15 cellular contexts compared by ENCODE assay signal in the genomic region with DNA sequence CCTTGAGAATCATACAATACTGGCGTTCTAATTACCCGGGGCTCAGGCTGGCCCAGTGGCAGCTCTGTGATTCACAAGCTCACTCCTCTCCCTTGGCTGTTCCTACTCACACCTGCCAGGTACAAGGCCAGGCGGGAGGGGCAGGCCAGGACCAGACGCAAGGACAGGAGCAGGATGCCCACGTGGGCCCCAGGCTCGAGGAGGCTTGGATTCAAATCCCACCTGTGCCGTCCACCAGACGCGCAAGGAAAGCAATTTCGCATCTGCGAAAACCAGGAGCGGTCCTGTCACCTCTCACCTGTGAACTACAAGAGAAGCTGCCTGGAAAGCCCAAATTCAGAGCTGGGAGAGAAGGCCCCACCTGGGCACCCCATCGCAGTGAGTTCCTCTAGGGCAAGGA.
"Had no signal": no experiment of that assay in that cellular context is flagged by ENCODE, and none has a peak within 500 bp of the region (broad histone marks: within the 10 kb centered on the region; RNA-seq: fewer than 3 reads in every experiment).

No MANE protein-coding gene starts in this region.

- H3K27me3 ChIP-seq: adrenal gland, body of pancreas, neural progenitor cell, ovary, testis, vagina had no signal

- H3K27ac ChIP-seq: adrenal gland, body of pancreas, neural progenitor cell, ovary, testis, vagina had no signal

- H3K9me3 Mint-ChIP-seq: endodermal cell, neural progenitor cell had no signal

- H3K36me3 ChIP-seq: adrenal gland, neural progenitor cell, ovary, vagina had no signal

- H3K4me1 Mint-ChIP-seq: endodermal cell had no signal

- DNase-seq: adrenal gland; body of pancreas; central memory CD4-positive, alpha-beta T cell; endodermal cell; hippocampal formation; left ventricle myocardium superior; mesenchymal stem cell; ovary; SIG-M5; stimulated activated CD4-positive, alpha-beta T cell treated with anti-CD3 and anti-CD28 coated beads, Interleukin-12 subunit alpha, Interleukin-12 subunit beta, amount 100 ng/mL, for 4 hours; stimulated activated naive CD8-positive, alpha-beta T cell treated with anti-CD3 and anti-CD28 coated beads, Interleukin-15, Interleukin-2, amounts not matched to agents 100 U/mL and 50 U/mL, for 24 hours; T1000; testis had no signal

- ATAC-seq: body of pancreas; left ventricle myocardium superior; stimulated activated naive CD8-positive, alpha-beta T cell treated with anti-CD3 and anti-CD28 coated beads, Interleukin-15, Interleukin-2, amounts not matched to agents 100 U/mL and 50 U/mL, for 24 hours had no signal

- H3K9me3 ChIP-seq: adrenal gland, body of pancreas, ovary, testis, vagina had no signal

- H3K4me3 ChIP-seq: adrenal gland, body of pancreas, neural progenitor cell, ovary, testis, vagina had no signal

- H3K4me3 Mint-ChIP-seq: endodermal cell, neural progenitor cell had no signal

- H3K36me3 Mint-ChIP-seq: neural progenitor cell had no signal

- H3K4me1 ChIP-seq: adrenal gland, testis had no signal

- H3K27ac Mint-ChIP-seq: endodermal cell, neural progenitor cell had no signal
